Comparison of ENCODE assay signal across 9 cellular contexts in genomic region chr10:111207525-111207924, GRCh38.
A peak's percentile ranks its signal among the peaks of the same experiment; 100 is the strongest.
DNase-seq lines count a peak whose midpoint lies in the region; ATAC-seq and TF ChIP-seq lines count a peak whose summit lies in the region.
"Had no signal": no experiment of that assay in that cellular context is flagged by ENCODE, and none has a peak within 500 bp of the region (broad histone marks: within the 10 kb centered on the region; RNA-seq: fewer than 3 reads in every experiment).

No MANE protein-coding gene starts in this region.

- intact Hi-C loops in thyroid gland (cut with DNase I): no loop called here

- H3K9me3 ChIP-seq in thyroid gland: no peaks in the 10 kb centered on the region

- H3K9me3 Mint-ChIP-seq in activated T-cell treated with anti-CD3 and anti-CD28 coated beads, Interleukin-2, amount 50 U/mL, for 24 hours: no peaks in the 10 kb centered on the region

- H3K4me1 Mint-ChIP-seq in activated T-cell treated with anti-CD3 and anti-CD28 coated beads, Interleukin-2, amount 50 U/mL, for 24 hours (ENCODE audit: low read depth): no peaks in the 10 kb centered on the region

- H3K27me3 Mint-ChIP-seq in activated T-cell treated with anti-CD3 and anti-CD28 coated beads, Interleukin-2, amount 50 U/mL, for 24 hours: peaks cover 8% of the 10 kb centered on the region

- TF ChIP-seq POLR2A in thyroid gland (IDR thresholded peaks at IDR 0.05): no peak

- H3K4me3 ChIP-seq in thyroid gland (replicated peaks in 1 of 3): no peak overlapping the region

- WGBS in thyroid gland, 2 donors: 68 to 79% methylated on average over 4 to 5 of the region's 5 CpGs

- peak; percentile 0 for DNase-seq in SIG-M5 treated with dmso at 0.1 percent for 504 hours (lab: John Stamatoyannopoulos, UW; ENCODE audit: unreplicated experiment)
- DNase-seq in SIG-M5 (lab: John Stamatoyannopoulos, UW): no peak
- DNase-seq in NCI-H187 treated with DMSO at 0.1 percent for 48 hours (lab: John Stamatoyannopoulos, UW): peak; percentile 45
- peak; percentile 32 for DNase-seq in activated T-cell treated with anti-CD3 and anti-CD28 coated beads, Interleukin-2, amount 50 U/mL, for 24 hours
- DNase-seq in stimulated activated CD4-positive, alpha-beta T cell treated with anti-CD3 and anti-CD28 coated beads, Interleukin-15, amount 100 ng/mL, for 24 hours: peak; percentile 32
- no peak for DNase-seq in thyroid gland
- no peak for DNase-seq in NCI-H446 treated with DMSO at 0.1 percent for 48 hours (lab: John Stamatoyannopoulos, UW)
- DNase-seq: NCI-H774 had no signal

- no peaks in the 10 kb centered on the region for H3K4me1 ChIP-seq in thyroid gland

- no peak overlapping the region for H3K27ac ChIP-seq in thyroid gland

- no peaks in the 10 kb centered on the region for H3K36me3 ChIP-seq in thyroid gland

- no peak for ATAC-seq in GM19023 (IDR thresholded peaks at IDR 0.05; ENCODE audit: unreplicated experiment)

- H3K4me3 Mint-ChIP-seq in activated T-cell treated with anti-CD3 and anti-CD28 coated beads, Interleukin-2, amount 50 U/mL, for 24 hours: no peak overlapping the region

- TF ChIP-seq CTCF in thyroid gland (IDR thresholded peaks at IDR 0.05): no peak

- no peaks in the 10 kb centered on the region for H3K36me3 Mint-ChIP-seq in activated T-cell treated with anti-CD3 and anti-CD28 coated beads, Interleukin-2, amount 50 U/mL, for 24 hours (ENCODE audit: low read depth)

- H3K27me3 ChIP-seq in thyroid gland: no peaks in the 10 kb centered on the region

- no peak overlapping the region for H3K27ac Mint-ChIP-seq in activated T-cell treated with anti-CD3 and anti-CD28 coated beads, Interleukin-2, amount 50 U/mL, for 24 hours

Comparison
In these comparisons a context has a peak if more than half of its experiments do, and no peak if none do; other contexts are left out.
1. DNase-seq: peak in SIG-M5 treated with dmso at 0.1 percent for 504 hours (single experiment), NCI-H187 treated with DMSO at 0.1 percent for 48 hours (single experiment), activated T-cell treated with anti-CD3 and anti-CD28 coated beads, Interleukin-2, amount 50 U/mL, for 24 hours (single experiment) and stimulated activated CD4-positive, alpha-beta T cell treated with anti-CD3 and anti-CD28 coated beads, Interleukin-15, amount 100 ng/mL, for 24 hours (single experiment); none in SIG-M5 (single experiment), thyroid gland (0 of 2) and NCI-H446 treated with DMSO at 0.1 percent for 48 hours (single experiment).